22 cellular contexts compared by ENCODE assay signal in genomic region chr14:25231006-25231405, GRCh38.
DNase-seq lines count a peak whose midpoint lies in the region; TF ChIP-seq lines count a peak whose summit lies in the region.
"Had no signal": no experiment of that assay in that cellular context is flagged by ENCODE, and none has a peak within 500 bp of the region (broad histone marks: within the 10 kb centered on the region; RNA-seq: fewer than 3 reads in every experiment).

No MANE protein-coding gene starts in this region.

- no peak for TF ChIP-seq POLR2A in spleen (IDR thresholded peaks at IDR 0.05)

- DNase-seq in DMS153 treated with DMSO at 0.1 percent for 48 hours (lab: John Stamatoyannopoulos, UW; ENCODE audit: unreplicated experiment) (peak; percentile 54), NCI-H2029 (lab: John Stamatoyannopoulos, UW) (peak; percentile 96), myocyte (ENCODE audit: low read depth) (peak; percentile 21), retina (no peak), NCI-H446 (lab: John Stamatoyannopoulos, UW) (no peak), spleen (no peak)
- no peak for DNase-seq in activated CD8-positive, alpha-beta memory T cell treated with anti-CD3 and anti-CD28 coated beads, Interleukin-2, amount 50 U/mL, for 48 hours
- DNase-seq: activated CD4-positive, alpha-beta T cell treated with anti-CD3 and anti-CD28 coated beads, Interleukin-2, amount 50 U/mL, for 4 hours; activated effector memory CD4-positive, alpha-beta T cell treated with Interleukin-2 at 50 U/mL for 16 hours; activated naive CD8-positive, alpha-beta T cell treated with anti-CD3 and anti-CD28 coated beads, Interleukin-2, amount 10 ng/mL, durations not matched to agents 7 days and 5 days; DMS 273 treated with DMSO at 0.1 percent for 48 hours; GF-D8; H7; kidney; natural killer cell; NCI-H1436 treated with DMSO at 0.1 percent for 48 hours; NCI-H446 treated with DMSO at 0.1 percent for 48 hours; right cardiac atrium; RPMI8226; upper lobe of left lung had no signal

- H3K4me3 ChIP-seq in spleen, result no peak overlapping the region
- H3K4me3 ChIP-seq: upper lobe of left lung had no signal

- 78 to 91% (median 87%) methylated on average over 4 of the region's 4 CpGs for WGBS in spleen, 5 donors

- intact Hi-C loops in spleen (cut with DNase I; ENCODE audit: low total_unique reads), result no loop called here

- H3K27ac ChIP-seq in VCaP (peak overlapping the region; percentile 72), spleen (no peak overlapping the region)
- H3K27ac ChIP-seq: HL-60, upper lobe of left lung had no signal

- no peaks in the 10 kb centered on the region for H3K36me3 ChIP-seq in spleen
- H3K36me3 ChIP-seq: upper lobe of left lung had no signal

- TF ChIP-seq CTCF in VCaP (conservative IDR thresholded peaks at IDR 0.05), result no peak
- no peak for TF ChIP-seq CTCF in spleen (IDR thresholded peaks at IDR 0.05 in 8 of 11, conservative IDR thresholded peaks at IDR 0.05 in 3 of 11)

- no peaks in the 10 kb centered on the region for H3K9me3 ChIP-seq in spleen
- H3K9me3 ChIP-seq: upper lobe of left lung had no signal

- H3K4me1 ChIP-seq in spleen, result no peaks in the 10 kb centered on the region
- H3K4me1 ChIP-seq: upper lobe of left lung had no signal

- peaks cover 0 to 7% (median 0%) of the 10 kb centered on the region in 7 donors for H3K27me3 ChIP-seq in spleen (replicated peaks in 1 of 7)
- H3K27me3 ChIP-seq: upper lobe of left lung had no signal

Comparison
In these comparisons a context has a peak if more than half of its experiments do, and no peak if none do; other contexts are left out.
1. DNase-seq: peak in DMS153 treated with DMSO at 0.1 percent for 48 hours (single experiment), NCI-H2029 (single experiment) and myocyte (single experiment); none in retina (single experiment), NCI-H446 (0 of 2), spleen (single experiment) and activated CD8-positive, alpha-beta memory T cell treated with anti-CD3 and anti-CD28 coated beads, Interleukin-2, amount 50 U/mL, for 48 hours (single experiment).